In genomic region chr15:101499863-101500713, GRCh38 we compare ENCODE assay signal across 10 cellular contexts. TPM values are rescaled to one million over a fixed set of nuclear protein-coding genes. Genes with fewer than 3 reads are reported as not detected.
DNase-seq lines count a peak whose midpoint lies in the region; ATAC-seq and TF ChIP-seq lines count a peak whose summit lies in the region.
"Had no signal": no experiment of that assay in that cellular context is flagged by ENCODE, and none has a peak within 500 bp of the region (broad histone marks: within the 10 kb centered on the region; RNA-seq: fewer than 3 reads in every experiment).

No MANE protein-coding gene starts in this region.

- H3K4me1 ChIP-seq in stomach, result peaks cover 32 to 50% (median 44%) of the 10 kb centered on the region in 4 donors

- H3K27ac Mint-ChIP-seq in WTC11, result no peak overlapping the region
- H3K27ac Mint-ChIP-seq: activated naive CD4-positive, alpha-beta T cell treated with anti-CD3 and anti-CD28 coated beads, Interleukin-2, amount 50 U/mL, for 24 hours; memory B cell had no signal

- intact Hi-C loops in stomach (cut with DNase I; ENCODE audit: low total_unique reads), result loop anchor here (10.0 kb wide), 1 partner anchor 195 kb away; no protein-coding TSS in a partner anchor

- peaks cover 29% of the 10 kb centered on the region for H3K4me1 Mint-ChIP-seq in WTC11

- TF ChIP-seq CTCF in NB4 (IDR thresholded peaks at IDR 0.05; ENCODE audit: low read depth, low read length) (no peak), stomach (IDR thresholded peaks at IDR 0.05) (no peak), WTC11 (IDR thresholded peaks at IDR 0.05) (no peak)

- CTCF ChIA-PET in WTC11 (lab: Charles Lee), result interaction anchor here (1.0 to 2.0 kb wide), 2 partner anchors 179 to 199 kb away, joined by 4 to 10 read pairs; no protein-coding TSS in a partner anchor

- 28 to 56% (median 45%) methylated on average over 10 to 11 of the region's 11 CpGs for WGBS in stomach, 5 donors

- POLR2A ChIA-PET in WTC11 (lab: Charles Lee), result no interaction called here

- TF ChIP-seq EP300 in stomach (IDR thresholded peaks at IDR 0.05), result no peak

- DNase-seq in GF-D8 (lab: John Stamatoyannopoulos, UW), result peak; percentile 84
- DNase-seq in NB4 (ENCODE audit: low read depth), result peak; percentile 85
- peak; percentile 22 to 49 for DNase-seq in erythroblast (lab: John Stamatoyannopoulos, UW)
- DNase-seq in stomach, result peak; percentile 73
- DNase-seq in LoVo (ENCODE audit: low spot score), result no peak
- DNase-seq in RKO (ENCODE audit: low spot score), result no peak
- DNase-seq in WTC11 (ENCODE audit: low spot score), result no peak

- no peaks in the 10 kb centered on the region for H3K36me3 Mint-ChIP-seq in WTC11
- H3K36me3 Mint-ChIP-seq: activated naive CD4-positive, alpha-beta T cell treated with anti-CD3 and anti-CD28 coated beads, Interleukin-2, amount 50 U/mL, for 24 hours had no signal

- H3K9me3 ChIP-seq in stomach, result no peaks in the 10 kb centered on the region

- ATAC-seq in GM21717 (IDR thresholded peaks at IDR 0.05; ENCODE audit: unreplicated experiment) (peak; percentile 62), WTC11 (no peak)

- H3K9me3 Mint-ChIP-seq in WTC11, result no peaks in the 10 kb centered on the region
- H3K9me3 Mint-ChIP-seq: activated naive CD4-positive, alpha-beta T cell treated with anti-CD3 and anti-CD28 coated beads, Interleukin-2, amount 50 U/mL, for 24 hours; memory B cell had no signal

- H3K4me3 Mint-ChIP-seq in WTC11, result no peak overlapping the region
- H3K4me3 Mint-ChIP-seq: activated naive CD4-positive, alpha-beta T cell treated with anti-CD3 and anti-CD28 coated beads, Interleukin-2, amount 50 U/mL, for 24 hours; memory B cell had no signal

- H3K27me3 ChIP-seq in stomach, result peaks cover 0 to 55% (median 6%) of the 10 kb centered on the region in 3 donors

- no peaks in the 10 kb centered on the region for H3K36me3 ChIP-seq in stomach

- TF ChIP-seq POLR2A in NB4 (IDR thresholded peaks at IDR 0.05; ENCODE audit: extremely low read depth, insufficient read length), result no peak
- no peak for TF ChIP-seq POLR2A in erythroblast (IDR thresholded peaks at IDR 0.05; ENCODE audit: low read length)
- TF ChIP-seq POLR2A in stomach (IDR thresholded peaks at IDR 0.05), result no peak

- H3K27me3 Mint-ChIP-seq in WTC11 (ENCODE audit: low read depth), result peaks cover 12% of the 10 kb centered on the region; the same call in 1 of the 2 replicates

- no peak overlapping the region for H3K4me3 ChIP-seq in NB4 (ENCODE audit: low read depth, low read length)
- no peak overlapping the region for H3K4me3 ChIP-seq in stomach

- H3K27ac ChIP-seq in stomach, result peak overlapping the region in 2 of 5 donors; percentile 20 to 61

TF ChIP-seq in WTC11, 78 proteins besides CTCF, POLR2A, EP300 and RAD21 (continues in another document):
- TF ChIP-seq ZNF512 (CRISPR knock-in tag; IDR thresholded peaks at IDR 0.05; ENCODE audit: borderline replicate concordance), result no peak
- TF ChIP-seq SMAD4 (CRISPR knock-in tag; IDR thresholded peaks at IDR 0.05), result no peak
- TF ChIP-seq ZNF532 (CRISPR knock-in tag; IDR thresholded peaks at IDR 0.05; ENCODE audit: borderline replicate concordance), result no peak
- no peak for TF ChIP-seq ERG (CRISPR knock-in tag; IDR thresholded peaks at IDR 0.05)
- no peak for TF ChIP-seq E2F4 (CRISPR knock-in tag; IDR thresholded peaks at IDR 0.05; ENCODE audit: borderline replicate concordance, low read depth)
- TF ChIP-seq GABPB1 (CRISPR knock-in tag; IDR thresholded peaks at IDR 0.05), result no peak
- TF ChIP-seq GTF2I (CRISPR knock-in tag; conservative IDR thresholded peaks at IDR 0.05), result no peak
- no peak for TF ChIP-seq MYBL2 (CRISPR knock-in tag; IDR thresholded peaks at IDR 0.05)
- TF ChIP-seq ZNF317 (CRISPR knock-in tag; IDR thresholded peaks at IDR 0.05; ENCODE audit: borderline replicate concordance, low read depth), result no peak
- TF ChIP-seq EMX1 (CRISPR knock-in tag; IDR thresholded peaks at IDR 0.05), result no peak
- no peak for TF ChIP-seq TP53 (CRISPR knock-in tag; IDR thresholded peaks at IDR 0.05)
- no peak for TF ChIP-seq USF1 (CRISPR knock-in tag; IDR thresholded peaks at IDR 0.05)
- TF ChIP-seq ZBTB21 (CRISPR knock-in tag; IDR thresholded peaks at IDR 0.05; ENCODE audit: borderline replicate concordance), result no peak
- no peak for TF ChIP-seq JAZF1 (CRISPR knock-in tag; IDR thresholded peaks at IDR 0.05)

RNA-seq across cellular contexts. Expression of gene PCSK6, which starts 10.6 kb away (rescaled TPM):
- 10 to 100 TPM in 4 of 5 donors, 1 to 10 TPM in 1; 2.9 to 91.5 (median 24.4) TPM for total RNA-seq in stomach
- 10 to 100 TPM in 1 of 3 donors, 1 to 10 TPM in 2; 2.8 to 14.4 (median 8.2) TPM for polyA plus RNA-seq in stomach
- total RNA-seq in WTC11 (2021), result 2.9 to 3.8 TPM (median 3.8 TPM) in 3 replicates

Comparison
In these comparisons a context has a peak if more than half of its experiments do, and no peak if none do; other contexts are left out.
1. DNase-seq: peak in GF-D8 (single experiment), NB4 (single experiment), erythroblast (2 of 2) and stomach (single experiment); none in LoVo (single experiment), RKO (single experiment) and WTC11 (single experiment).